In the genomic region with DNA sequence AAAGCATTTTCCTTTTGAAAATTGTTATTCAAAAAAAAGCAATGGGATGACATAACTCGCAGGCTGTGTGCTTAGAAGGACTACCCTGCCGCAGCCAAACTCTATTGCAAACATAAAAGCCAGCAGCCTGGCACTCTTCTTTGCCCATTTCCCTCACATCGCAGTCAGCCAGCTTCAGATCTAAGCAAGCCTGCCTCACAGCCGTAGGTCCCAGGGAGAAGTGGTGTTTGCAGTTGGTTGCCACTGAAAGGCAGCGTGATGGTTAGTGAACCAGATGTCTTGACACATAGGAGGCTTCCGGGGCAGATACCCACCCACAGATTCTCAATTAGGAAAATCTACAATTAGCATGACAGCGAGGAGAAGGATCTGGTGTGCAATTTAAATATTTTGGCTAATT, we compare ENCODE assay signal across 13 cellular contexts.
DNase-seq lines count a peak whose midpoint lies in the region; ATAC-seq lines count a peak whose summit lies in the region.
"Had no signal": no experiment of that assay in that cellular context is flagged by ENCODE, and none has a peak within 500 bp of the region (broad histone marks: within the 10 kb centered on the region; RNA-seq: fewer than 3 reads in every experiment).

No MANE protein-coding gene starts in this region.

- peak; percentile 8 to 47 for DNase-seq in NCI-H526 (lab: John Stamatoyannopoulos, UW)
- no peak for DNase-seq in NCI-H526 treated with DMSO at 0.1 percent for 48 hours (lab: John Stamatoyannopoulos, UW)
- DNase-seq in activated T-cell treated with anti-CD3 and anti-CD28 coated beads, Interleukin-2, amount 50 U/mL, for 24 hours = peak; percentile 50
- peak; percentile 3 for DNase-seq in globus pallidus (ENCODE audit: low spot score)
- DNase-seq in stimulated activated CD8-positive, alpha-beta memory T cell treated with anti-CD3 and anti-CD28 coated beads, Interleukin-4, amount 100 ng/mL, for 24 hours (ENCODE audit: low read depth) = peak; percentile 19
- DNase-seq in left colon = no peak
- DNase-seq in NCI-H2171 (lab: John Stamatoyannopoulos, UW) = no peak
- DNase-seq in HT-29 (ENCODE audit: low spot score) = no peak
- DNase-seq: central memory CD4-positive, alpha-beta T cell; H7; NCI-H1417 treated with DMSO at 0.1 percent for 48 hours; OCI-M1 had no signal

- H3K4me3 Mint-ChIP-seq in activated T-cell treated with anti-CD3 and anti-CD28 coated beads, Interleukin-2, amount 50 U/mL, for 24 hours = no peak overlapping the region
- H3K4me3 Mint-ChIP-seq: type B pancreatic cell had no signal

- peaks cover 15% of the 10 kb centered on the region for H3K9me3 Mint-ChIP-seq in activated T-cell treated with anti-CD3 and anti-CD28 coated beads, Interleukin-2, amount 50 U/mL, for 24 hours

- intact Hi-C loops in left colon (cut with DNase I, micrococcal nuclease) = no loop called here

- ATAC-seq in left colon = no peak

- H3K27me3 Mint-ChIP-seq in activated T-cell treated with anti-CD3 and anti-CD28 coated beads, Interleukin-2, amount 50 U/mL, for 24 hours = no peaks in the 10 kb centered on the region

- peak overlapping the region; percentile 32 for H3K27ac Mint-ChIP-seq in activated T-cell treated with anti-CD3 and anti-CD28 coated beads, Interleukin-2, amount 50 U/mL, for 24 hours
- H3K27ac Mint-ChIP-seq: type B pancreatic cell had no signal

- H3K36me3 Mint-ChIP-seq in activated T-cell treated with anti-CD3 and anti-CD28 coated beads, Interleukin-2, amount 50 U/mL, for 24 hours (ENCODE audit: low read depth) = peaks cover 14% of the 10 kb centered on the region

- H3K4me1 Mint-ChIP-seq in activated T-cell treated with anti-CD3 and anti-CD28 coated beads, Interleukin-2, amount 50 U/mL, for 24 hours (ENCODE audit: low read depth) = peaks cover 65% of the 10 kb centered on the region

Comparison
In these comparisons a context has a peak if more than half of its experiments do, and no peak if none do; other contexts are left out.
1. DNase-seq: peak in NCI-H526 (2 of 2), activated T-cell treated with anti-CD3 and anti-CD28 coated beads, Interleukin-2, amount 50 U/mL, for 24 hours (single experiment), globus pallidus (single experiment) and stimulated activated CD8-positive, alpha-beta memory T cell treated with anti-CD3 and anti-CD28 coated beads, Interleukin-4, amount 100 ng/mL, for 24 hours (single experiment); none in NCI-H526 treated with DMSO at 0.1 percent for 48 hours (single experiment), left colon (0 of 2), NCI-H2171 (single experiment) and HT-29 (single experiment).